20 cellular contexts compared by ENCODE assay signal in the genomic region with DNA sequence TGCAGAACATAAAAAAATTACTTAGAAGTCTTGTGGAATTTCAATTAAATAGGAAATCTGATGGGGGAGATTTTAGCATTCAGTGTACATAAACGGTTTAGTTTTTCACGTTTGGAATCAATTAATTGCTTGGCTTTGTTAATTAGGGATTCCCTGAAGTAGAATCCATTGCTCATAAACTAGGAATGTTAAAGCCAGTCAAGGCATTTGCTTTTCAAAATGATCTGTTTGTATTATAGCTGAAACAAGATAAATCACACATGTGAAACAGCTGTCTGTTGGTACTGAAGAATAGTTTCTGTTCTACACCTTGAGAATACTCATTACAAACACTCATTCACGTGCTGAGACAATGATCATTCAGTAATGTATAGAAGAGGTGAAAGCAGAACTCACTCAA.
DNase-seq lines count a peak whose midpoint lies in the region; ATAC-seq, FAIRE-seq and TF ChIP-seq lines count a peak whose summit lies in the region.
"Had no signal": no experiment of that assay in that cellular context is flagged by ENCODE, and none has a peak within 500 bp of the region (broad histone marks: within the 10 kb centered on the region; RNA-seq: fewer than 3 reads in every experiment).

No MANE protein-coding gene starts in this region.

- H2AFZ ChIP-seq in HepG2 (ENCODE audit: low read length): no peak overlapping the region

- H3K9me3 ChIP-seq in HepG2 (ENCODE audit: low read length): no peaks in the 10 kb centered on the region
- H3K9me3 ChIP-seq in right lobe of liver: no peaks in the 10 kb centered on the region
- no peaks in the 10 kb centered on the region for H3K9me3 ChIP-seq in HEK293 (ENCODE audit: control insufficient read depth, insufficient read depth, low read depth, low read length)
- H3K9me3 ChIP-seq: BLaER1, HAP-1 had no signal

- ATAC-seq in HepG2 (no peak), right lobe of liver (no peak)

- no peak overlapping the region for H3K9ac ChIP-seq in HepG2 (ENCODE audit: insufficient read depth, low read depth, low read length)
- H3K9ac ChIP-seq: BLaER1 had no signal

- H3K36me3 ChIP-seq in HepG2 (replicated peaks in 1 of 2; ENCODE audit: control insufficient read depth in 1 of 2, insufficient read depth in 2 of 2, low read length in 2 of 2) (no peaks in the 10 kb centered on the region), right lobe of liver (no peaks in the 10 kb centered on the region), HEK293 (ENCODE audit: control insufficient read depth in 2 of 2, insufficient read depth in 1 of 2, low read length in 2 of 2) (no peaks in the 10 kb centered on the region)
- H3K36me3 ChIP-seq: BLaER1, HAP-1 had no signal

- H3K4me3 ChIP-seq in HepG2 (replicated peaks in 1 of 3; ENCODE audit: insufficient read depth in 1 of 3, low read depth in 2 of 3, low read length in 3 of 3) (no peak overlapping the region), right lobe of liver (no peak overlapping the region), HEK293 (ENCODE audit: low read depth, low read length) (no peak overlapping the region)
- H3K4me3 ChIP-seq: BLaER1, HAP-1 had no signal

- in situ Hi-C loops in HepG2 (cut with HindIII; ENCODE audit: extremely low pct_ligation_motif_present, low pct_unique_long_range_greater_than_20kb): no loop called here

- intact Hi-C loops in HepG2 (cut with micrococcal nuclease; ENCODE audit: unreplicated experiment) (no loop called here), right lobe of liver (cut with DNase I) (no loop called here)
- intact Hi-C loops in activated CD4-positive, alpha-beta T cell treated with anti-CD3 and anti-CD28 coated beads, Interleukin-2, amount 10 ng/mL, durations not matched to agents 24 days and 14 days (cut with micrococcal nuclease): no loop called here

- no peak for TF ChIP-seq EP300 in HepG2 (IDR thresholded peaks at IDR 0.05; ENCODE audit: low read depth in 2 of 2, low read length in 2 of 2)
- TF ChIP-seq EP300 in HepG2 (CRISPR knock-in tag; IDR thresholded peaks at IDR 0.05; ENCODE audit: borderline replicate concordance): no peak

- H3K4me1 ChIP-seq in HepG2 (ENCODE audit: insufficient read depth, low read length): no peaks in the 10 kb centered on the region
- H3K4me1 ChIP-seq in right lobe of liver: no peaks in the 10 kb centered on the region
- peaks cover 8% of the 10 kb centered on the region for H3K4me1 ChIP-seq in HEK293 (ENCODE audit: control insufficient read depth, insufficient read depth, low read length)
- H3K4me1 ChIP-seq: HAP-1 had no signal

- DNase-seq in HepG2 (ENCODE audit: low spot score): no peak
- DNase-seq in right lobe of liver: no peak
- peak; percentile 13 for DNase-seq in EH (ENCODE audit: low read depth)
- DNase-seq in fibroblast of gingiva (ENCODE audit: low read depth): peak; percentile 49
- DNase-seq in activated CD8-positive, alpha-beta memory T cell treated with anti-CD3 and anti-CD28 coated beads for 24 hours: no peak
- DNase-seq in activated CD4-positive, alpha-beta T cell treated with anti-CD3 and anti-CD28 coated beads, Interleukin-2, amount 10 ng/mL, durations not matched to agents 24 days and 14 days: no peak
- DNase-seq in iPS-NIHi7 (ENCODE audit: extremely low spot score): no peak
- DNase-seq: CD4-positive, CD25-positive, alpha-beta regulatory T cell; CD8-positive, alpha-beta memory T cell; DMS53; DMS79 treated with DMSO at 0.1 percent for 48 hours; GOT3 had no signal

- POLR2A ChIA-PET in HepG2 (lab: Yijun Ruan, JAX): no interaction called here
- POLR2A ChIA-PET in HEK293 (lab: Yijun Ruan, JAX): no interaction called here

- H3K27ac Mint-ChIP-seq in activated CD4-positive, alpha-beta T cell treated with anti-CD3 and anti-CD28 coated beads, Interleukin-2, amount 10 ng/mL, durations not matched to agents 24 days and 14 days: no peak overlapping the region
- H3K27ac Mint-ChIP-seq: CD4-positive, CD25-positive, alpha-beta regulatory T cell; CD8-positive, alpha-beta memory T cell had no signal

- no peaks in the 10 kb centered on the region for H3K4me1 Mint-ChIP-seq in activated CD4-positive, alpha-beta T cell treated with anti-CD3 and anti-CD28 coated beads, Interleukin-2, amount 10 ng/mL, durations not matched to agents 24 days and 14 days
- H3K4me1 Mint-ChIP-seq: CD4-positive, CD25-positive, alpha-beta regulatory T cell; CD8-positive, alpha-beta memory T cell had no signal

- TF ChIP-seq POLR2A in HepG2 (IDR thresholded peaks at IDR 0.05; ENCODE audit: insufficient read depth in 1 of 2, low read depth in 2 of 2, low read length in 2 of 2) (no peak), right lobe of liver (IDR thresholded peaks at IDR 0.05) (no peak)

- peaks cover 26% of the 10 kb centered on the region for H3K27me3 Mint-ChIP-seq in activated CD4-positive, alpha-beta T cell treated with anti-CD3 and anti-CD28 coated beads, Interleukin-2, amount 10 ng/mL, durations not matched to agents 24 days and 14 days

- peak; percentile 4 for FAIRE-seq in HepG2 (lab: Jason Lieb, UNC)
- FAIRE-seq: A204.1, G401.6, GM18507 had no signal

- CTCF ChIA-PET in HepG2 (lab: Yijun Ruan, JAX; ENCODE audit: low intra/inter-chr PET ratio, low total read pairs) (no interaction called here), HEK293 (lab: Yijun Ruan, JAX) (no interaction called here)

- H3K4me3 Mint-ChIP-seq in activated CD4-positive, alpha-beta T cell treated with anti-CD3 and anti-CD28 coated beads, Interleukin-2, amount 10 ng/mL, durations not matched to agents 24 days and 14 days: no peak overlapping the region
- H3K4me3 Mint-ChIP-seq: CD4-positive, CD25-positive, alpha-beta regulatory T cell; CD8-positive, alpha-beta memory T cell had no signal

- no peaks in the 10 kb centered on the region for H3K36me3 Mint-ChIP-seq in activated CD4-positive, alpha-beta T cell treated with anti-CD3 and anti-CD28 coated beads, Interleukin-2, amount 10 ng/mL, durations not matched to agents 24 days and 14 days (ENCODE audit: low read depth)
- H3K36me3 Mint-ChIP-seq: CD4-positive, CD25-positive, alpha-beta regulatory T cell; CD8-positive, alpha-beta memory T cell had no signal

- no peak for TF ChIP-seq CTCF in HepG2 (CRISPR knock-in tag; IDR thresholded peaks at IDR 0.05)
- no peak for TF ChIP-seq CTCF in right lobe of liver (IDR thresholded peaks at IDR 0.05)
- TF ChIP-seq CTCF in HEK293 (tag by site-specific recombination; IDR thresholded peaks at IDR 0.05): no peak

- H3K27me3 ChIP-seq in HepG2 (ENCODE audit: control insufficient read depth in 1 of 2, insufficient read depth in 2 of 2, low read length in 2 of 2): peaks cover 0 to 3% of the 10 kb centered on the region in 2 experiments; a peak in 1 of 5 replicates
- no peaks in the 10 kb centered on the region for H3K27me3 ChIP-seq in right lobe of liver
- H3K27me3 ChIP-seq: BLaER1 had no signal

- H3K79me2 ChIP-seq in HepG2 (ENCODE audit: insufficient read depth, low read length): no peaks in the 10 kb centered on the region

- no peak overlapping the region for H3K27ac ChIP-seq in HepG2 (ENCODE audit: extremely low read length, insufficient read depth, low read length)
- no peak overlapping the region for H3K27ac ChIP-seq in right lobe of liver
- H3K27ac ChIP-seq in HEK293 (ENCODE audit: extremely low read depth, low read depth, low read length): no peak overlapping the region
- H3K27ac ChIP-seq: 22Rv1, BLaER1, C4-2B had no signal

- WGBS in HepG2 (ENCODE audit: low lambda C conversion rate): under 1% methylated on average over 3 of the region's 3 CpGs
- WGBS in right lobe of liver (ENCODE audit: insufficient coverage, low coverage, low lambda C conversion rate, missing lambda C conversion rate): 21% methylated on average over 3 of the region's 3 CpGs

- no peak overlapping the region for H3K4me2 ChIP-seq in HepG2 (ENCODE audit: low read depth, low read length)
- H3K4me2 ChIP-seq: BLaER1 had no signal

- no peak for TF ChIP-seq RAD21 in HepG2 (CRISPR knock-in tag; IDR thresholded peaks at IDR 0.05)

- H4K20me1 ChIP-seq in HepG2 (ENCODE audit: insufficient read depth, low read length): no peaks in the 10 kb centered on the region
- H4K20me1 ChIP-seq: BLaER1 had no signal

- no TSS peak for BruUV-seq in HepG2 (replicated peaks; lab: Mats Ljungman, UMichigan)

- H3K9me3 Mint-ChIP-seq in activated CD4-positive, alpha-beta T cell treated with anti-CD3 and anti-CD28 coated beads, Interleukin-2, amount 10 ng/mL, durations not matched to agents 24 days and 14 days: no peaks in the 10 kb centered on the region
- H3K9me3 Mint-ChIP-seq: CD8-positive, alpha-beta memory T cell had no signal

TF ChIP-seq in HEK293, 187 proteins besides CTCF, POLR2A, EP300 and RAD21:
- TF ChIP-seq EGR2 (tag by site-specific recombination; IDR thresholded peaks at IDR 0.05; ENCODE audit: low read depth) (no peak), ZBTB17 (tag by site-specific recombination; IDR thresholded peaks at IDR 0.05) (peak; percentile 32; the same call in 1 of the 2 replicates), ZNF175 (tag by site-specific recombination; IDR thresholded peaks at IDR 0.05) (no peak)
TF ChIP-seq in HEK293: peak in this region for 1.

Comparison
In these comparisons a context has a peak if more than half of its experiments do, and no peak if none do; other contexts are left out.
1. DNase-seq: peak in EH (single experiment) and fibroblast of gingiva (single experiment); none in HepG2 (single experiment), right lobe of liver (0 of 3), activated CD8-positive, alpha-beta memory T cell treated with anti-CD3 and anti-CD28 coated beads for 24 hours (single experiment), activated CD4-positive, alpha-beta T cell treated with anti-CD3 and anti-CD28 coated beads, Interleukin-2, amount 10 ng/mL, durations not matched to agents 24 days and 14 days (single experiment) and iPS-NIHi7 (single experiment).